ENCODE assay signal across 8 cellular contexts in genomic region chr12:6821674-6822433, GRCh38. TPM values are rescaled to one million over a fixed set of nuclear protein-coding genes. Genes with fewer than 3 reads are reported as not detected.
A peak's percentile ranks its signal among the peaks of the same experiment; 100 is the strongest.
DNase-seq lines count a peak whose midpoint lies in the region; TF ChIP-seq lines count a peak whose summit lies in the region.

Gene GPR162 (plus strand): TSS chr12:6821821. CDS start chr12:6823899, 2,078 bp downstream.

- peaks cover 62% of the 10 kb centered on the region for H3K27me3 ChIP-seq in H7 (ENCODE audit: control insufficient read depth, insufficient read depth, low read length)
- H3K27me3 ChIP-seq in SK-N-SH (ENCODE audit: insufficient read depth), result no peaks in the 10 kb centered on the region
- peaks cover 0 to 9% of the 10 kb centered on the region in 2 donors for H3K27me3 ChIP-seq in esophagus (ENCODE audit: control insufficient read depth in 1 of 2, insufficient read depth in 2 of 2, low read length in 2 of 2)
- peaks cover 23 to 39% of the 10 kb centered on the region in 2 donors for H3K27me3 ChIP-seq in mucosa of rectum (ENCODE audit: control insufficient read depth in 2 of 2, insufficient read depth in 2 of 2, low read length in 2 of 2)
- H3K27me3 ChIP-seq in uterus, result peaks cover 0 to 4% of the 10 kb centered on the region in 2 donors

- no peak for TF ChIP-seq CTCF in AG10803 (conservative IDR thresholded peaks at IDR 0.05; ENCODE audit: low read length)
- TF ChIP-seq CTCF in SK-N-SH (IDR thresholded peaks at IDR 0.05), result no peak
- TF ChIP-seq CTCF in uterus (IDR thresholded peaks at IDR 0.05), result no peak

- H2AFZ ChIP-seq in SK-N-SH (ENCODE audit: low read depth), result 0 out of 2 replicates have a peak within 1 kb of the TSS, but pooled peaks have one; percentile 74

- H3K4me3 ChIP-seq in AG10803 (ENCODE audit: low read length) (peak within 1 kb of the TSS; percentile 58), H7 (ENCODE audit: insufficient read depth, low read depth, low read length) (peak within 1 kb of the TSS; percentile 69), SK-N-SH (ENCODE audit: low read depth in 2 of 2, low read length in 1 of 2) (peak within 1 kb of the TSS; percentile 65 to 69), esophagus (ENCODE audit: low read depth in 1 of 2, low read length in 2 of 2) (peak within 1 kb of the TSS; percentile 29 to 33), mucosa of rectum (ENCODE audit: low read length in 2 of 2) (peak within 1 kb of the TSS; percentile 35 to 50), uterus (peak within 1 kb of the TSS; percentile 30 to 45)

- intact Hi-C loops in uterus (cut with DNase I; ENCODE audit: low total_unique reads), result loop anchor here (10.0 kb wide), 1 partner anchor 67 kb away; the partner anchor contains the start of gene MLF2

- H4K20me1 ChIP-seq in SK-N-SH (ENCODE audit: insufficient read depth), result no peaks in the 10 kb centered on the region

- H3K9ac ChIP-seq in SK-N-SH, result peak within 1 kb of the TSS; percentile 51
- H3K9ac ChIP-seq in mucosa of rectum (ENCODE audit: low read depth in 1 of 2, low read length in 2 of 2), result peak within 1 kb of the TSS in 1 of 2 donors; percentile 32

- peaks cover 5% of the 10 kb centered on the region for H3F3A ChIP-seq in SK-N-SH (replicated peaks; ENCODE audit: insufficient read depth)

- H3K9me2 ChIP-seq in SK-N-SH, result no peaks in the 10 kb centered on the region

- no peaks in the 10 kb centered on the region for H3K9me3 ChIP-seq in SK-N-SH
- H3K9me3 ChIP-seq in esophagus (ENCODE audit: control insufficient read depth in 2 of 2, insufficient read depth in 1 of 2, low read depth in 1 of 2, low read length in 1 of 2), result peaks cover 0 to 9% of the 10 kb centered on the region in 2 donors
- no peaks in the 10 kb centered on the region for H3K9me3 ChIP-seq in mucosa of rectum (ENCODE audit: control insufficient read depth in 2 of 2, low read length in 2 of 2)
- no peaks in the 10 kb centered on the region for H3K9me3 ChIP-seq in uterus

- DNase-seq in AG10803 (ENCODE audit: low read depth), result peak; percentile 33
- DNase-seq in H7, result peak; percentile 95
- peak; percentile 87 for DNase-seq in SK-N-SH
- DNase-seq in uterus, result peak; percentile 57 to 60
- no peak for DNase-seq in erythroblast (lab: John Stamatoyannopoulos, UW)
- DNase-seq in LoVo (ENCODE audit: low spot score), result no peak

- TF ChIP-seq RAD21 in SK-N-SH (IDR thresholded peaks at IDR 0.05; ENCODE audit: low read length), result no peak

- H3K36me3 ChIP-seq in H7 (replicated peaks; ENCODE audit: control insufficient read depth, insufficient read depth, low read length) (no peaks in the 10 kb centered on the region), SK-N-SH (replicated peaks in 1 of 2; ENCODE audit: control insufficient read depth in 1 of 2, insufficient read depth in 2 of 2, low read length in 1 of 2) (no peaks in the 10 kb centered on the region), esophagus (ENCODE audit: control insufficient read depth in 2 of 2, insufficient read depth in 2 of 2, low read length in 1 of 2) (no peaks in the 10 kb centered on the region), mucosa of rectum (ENCODE audit: control insufficient read depth in 2 of 2, insufficient read depth in 2 of 2, low read length in 2 of 2) (peaks cover 0 to 5% of the 10 kb centered on the region in 2 donors), uterus (no peaks in the 10 kb centered on the region)

- 1% methylated on average over 23 of the region's 23 CpGs for WGBS in SK-N-SH (ENCODE audit: low lambda C conversion rate)
- WGBS in esophagus, 2 donors, result 1% methylated on average over 9 to 23 of the region's 23 CpGs

- TF ChIP-seq POLR2A in uterus (IDR thresholded peaks at IDR 0.05) (peak in 1 of 2 donors; percentile 14), erythroblast (IDR thresholded peaks at IDR 0.05; ENCODE audit: low read length) (no peak)

- CTCF ChIA-PET in SK-N-SH (lab: Yijun Ruan, JAX), result interaction anchor here (0.8 to 12.7 kb wide), 8 partner anchors 11 to 70 kb away, joined by 3 to 246 read pairs (median 19); partner anchors contain the start of genes MLF2, PTMS and SPSB2

- TF ChIP-seq EP300 in SK-N-SH (IDR thresholded peaks at IDR 0.05; ENCODE audit: borderline replicate concordance in 1 of 2, low read depth in 1 of 2, low read length in 1 of 2), result no peak; a peak in 1 of 4 replicates

- peak within 1 kb of the TSS in 1 of 2 experiments; percentile 69; a peak in 1 of 4 replicates for H3K27ac ChIP-seq in SK-N-SH (ENCODE audit: low read depth in 2 of 2, low read length in 1 of 2)
- peak within 1 kb of the TSS in 1 of 2 donors; percentile 26 for H3K27ac ChIP-seq in esophagus (ENCODE audit: low read depth in 2 of 2, low read length in 1 of 2)
- no peak within 1 kb of the TSS for H3K27ac ChIP-seq in mucosa of rectum (ENCODE audit: low read depth in 2 of 2, low read length in 2 of 2)
- peak within 1 kb of the TSS in 1 of 2 donors; percentile 45 for H3K27ac ChIP-seq in uterus

- no peaks in the 10 kb centered on the region for H3K79me2 ChIP-seq in SK-N-SH (ENCODE audit: insufficient read depth)

- peak within 1 kb of the TSS; percentile 95 for H3K4me2 ChIP-seq in SK-N-SH

- POLR2A ChIA-PET in SK-N-SH (lab: Yijun Ruan, JAX), result interaction anchor here (0.6 to 2.8 kb wide), 10 partner anchors 8 to 209 kb away, joined by 3 to 19 read pairs (median 5); partner anchors contain the start of genes CDCA3, MLF2, PTMS and TPI1

- H3K4me1 ChIP-seq in SK-N-SH (ENCODE audit: control insufficient read depth in 1 of 2, insufficient read depth in 2 of 2, low read depth in 1 of 2, low read length in 1 of 2) (peaks cover 19 to 75% of the 10 kb centered on the region in 2 experiments; a peak in 3 of 4 replicates), esophagus (ENCODE audit: control insufficient read depth in 2 of 2, insufficient read depth in 2 of 2, low read length in 1 of 2) (peaks cover 0 to 4% of the 10 kb centered on the region in 2 donors), mucosa of rectum (ENCODE audit: control insufficient read depth in 2 of 2, insufficient read depth in 2 of 2, low read length in 2 of 2) (peaks cover 2 to 6% of the 10 kb centered on the region in 2 donors), uterus (peaks cover 0 to under 1% of the 10 kb centered on the region in 2 donors)

TF ChIP-seq in SK-N-SH, 30 proteins besides CTCF, POLR2A, EP300 and RAD21:
- TF ChIP-seq MXI1 (IDR thresholded peaks at IDR 0.05; ENCODE audit: low read depth, low read length) (no peak), TAF1 (IDR thresholded peaks at IDR 0.05; ENCODE audit: borderline replicate concordance, low read depth, low read length) (0 out of 2 replicates have a peak, but pooled peaks have one; percentile 4), TEAD4 (IDR thresholded peaks at IDR 0.05; ENCODE audit: borderline replicate concordance, insufficient read depth) (no peak), USF2 (IDR thresholded peaks at IDR 0.05; ENCODE audit: borderline replicate concordance, low read depth, low read length) (no peak)

RNA-seq across cellular contexts. Expression of gene GPR162, which starts in this region (rescaled TPM):
- 5.4 and 7.0 TPM in 2 replicates for total RNA-seq in H7 (2014; rRNA removed; shearing (Covaris generic))
- polyA plus RNA-seq in SK-N-SH (2012; rRNA removed) (16.4 and 18.6 TPM in 2 replicates), esophagus (1 to 10 TPM; 2.1 to 2.5 TPM)
- 7.0 and 10.6 TPM in 2 replicates for polyA plus RNA-seq in SK-N-SH (2012; cell fraction: cytosol; rRNA removed)
- polyA plus RNA-seq in SK-N-SH (2012; cell fraction: nucleus; rRNA removed), result 32.2 and 35.7 TPM in 2 replicates
- 10 to 100 TPM in 1 of 4 donors, 1 to 10 TPM in 2, under 1 TPM in 1; 0.29 to 23.1 (median 3.4) TPM for total RNA-seq in uterus

Comparison
In these comparisons a context has a peak if more than half of its experiments do, and no peak if none do; other contexts are left out.
1. DNase-seq: peak in AG10803 (single experiment), H7 (single experiment), SK-N-SH (single experiment) and uterus (2 of 2); none in erythroblast (0 of 2) and LoVo (single experiment).
2. Peak in every context shown above with its lines, with median percentiles within 50 percentile points of each other: H3K4me3 ChIP-seq.